In genomic region chr6:108454356-108454755, GRCh38 we compare ENCODE assay signal across 16 cellular contexts.
DNase-seq lines count a peak whose midpoint lies in the region; ATAC-seq, FAIRE-seq and TF ChIP-seq lines count a peak whose summit lies in the region.
"Had no signal": no experiment of that assay in that cellular context is flagged by ENCODE, and none has a peak within 500 bp of the region (broad histone marks: within the 10 kb centered on the region; RNA-seq: fewer than 3 reads in every experiment).

No MANE protein-coding gene starts in this region.

- 87% methylated on average over 2 of the region's 2 CpGs for WGBS in hepatocyte (ENCODE audit: low lambda C conversion rate, missing lambda C conversion rate)
- WGBS in small intestine, 3 donors: 13 to 64% (median 49%) methylated on average over 2 of the region's 2 CpGs

- peaks cover 24% of the 10 kb centered on the region for H3K4me1 ChIP-seq in Loucy (ENCODE audit: insufficient read depth, low read length, poor library complexity, severe bottlenecking)
- H3K4me1 ChIP-seq in hepatocyte (ENCODE audit: insufficient read depth): no peaks in the 10 kb centered on the region
- no peaks in the 10 kb centered on the region for H3K4me1 ChIP-seq in small intestine (ENCODE audit: control insufficient read depth in 2 of 2, insufficient read depth in 1 of 2, low read depth in 1 of 2, low read length in 1 of 2)
- H3K4me1 ChIP-seq: BE2C had no signal

- 0 out of 2 replicates have a peak, but pooled peaks cover 3% of the 10 kb centered on the region for H3K9me3 ChIP-seq in Loucy (ENCODE audit: insufficient read depth, low read depth, low read length)
- no peaks in the 10 kb centered on the region; the same call in none of the 2 replicates for H3K9me3 ChIP-seq in SK-N-MC (ENCODE audit: low read depth, low read length)
- H3K9me3 ChIP-seq in hepatocyte (ENCODE audit: low read depth): no peaks in the 10 kb centered on the region
- H3K9me3 ChIP-seq in small intestine (ENCODE audit: control insufficient read depth, low read depth): no peaks in the 10 kb centered on the region
- H3K9me3 ChIP-seq: BE2C had no signal

- no peak for FAIRE-seq in small intestine (lab: Jason Lieb, UNC)

- H3K27ac ChIP-seq in SK-N-MC (peak overlapping the region; percentile 87), hepatocyte (peak overlapping the region; percentile 50), small intestine (ENCODE audit: low read depth in 1 of 2, low read length in 1 of 2) (no peak overlapping the region)

- no peak for ATAC-seq in GM18520 (IDR thresholded peaks at IDR 0.05; ENCODE audit: unreplicated experiment)
- ATAC-seq: PC-3 had no signal

- H3K9ac ChIP-seq in Loucy (ENCODE audit: low read depth, low read length, poor library complexity, severe bottlenecking) (peak overlapping the region; percentile 42), SK-N-MC (ENCODE audit: insufficient read length) (no peak overlapping the region)

- H4K20me1 ChIP-seq in Loucy (ENCODE audit: insufficient read depth, low read length, poor library complexity, severe bottlenecking) (no peaks in the 10 kb centered on the region), hepatocyte (ENCODE audit: insufficient read depth, poor library complexity, severe bottlenecking) (no peaks in the 10 kb centered on the region)

- H3F3A ChIP-seq in Loucy (ENCODE audit: low read depth): no peaks in the 10 kb centered on the region

- TF ChIP-seq CTCF in Loucy (conservative IDR thresholded peaks at IDR 0.05; ENCODE audit: low read length): no peak
- no peak for TF ChIP-seq CTCF in hepatocyte (IDR thresholded peaks at IDR 0.05; ENCODE audit: poor library complexity)

- H3K9me2 ChIP-seq in Loucy (replicated peaks; ENCODE audit: low read depth, low read length): no peaks in the 10 kb centered on the region
- no peaks in the 10 kb centered on the region for H3K9me2 ChIP-seq in hepatocyte (replicated peaks; ENCODE audit: insufficient read depth)

- peak overlapping the region; percentile 59 for H3K4me2 ChIP-seq in Loucy (ENCODE audit: low read depth, low read length, poor library complexity, severe bottlenecking)
- H3K4me2 ChIP-seq in hepatocyte: no peak overlapping the region

- no peak for DNase-seq in SK-N-MC (ENCODE audit: low read depth, low spot score)
- peak; percentile 46 for DNase-seq in hepatocyte (ENCODE audit: low spot score)
- peak; percentile 86 for DNase-seq in small intestine
- no peak for DNase-seq in cerebellar cortex (ENCODE audit: low spot score)
- no peak for DNase-seq in activated T-cell treated with anti-CD3 and anti-CD28 coated beads, Interleukin-2, amount 50 U/mL, for 48 hours
- DNase-seq: BE2C; CD4-positive, CD25-positive, alpha-beta regulatory T cell; NCI-H1048; NCI-H1417 treated with DMSO at 0.1 percent for 48 hours; NCI-H187; NCI-H446; NCI-H526; PC-3; SHP77 treated with DMSO at 0.1 percent for 48 hours had no signal

- no peaks in the 10 kb centered on the region for H3K27me3 ChIP-seq in Loucy (ENCODE audit: insufficient read depth, low read length, poor library complexity, severe bottlenecking)
- H3K27me3 ChIP-seq in hepatocyte: no peaks in the 10 kb centered on the region
- H3K27me3 ChIP-seq in small intestine (ENCODE audit: control insufficient read depth in 2 of 2, insufficient read depth in 2 of 2, low read length in 2 of 2): no peaks in the 10 kb centered on the region
- H3K27me3 ChIP-seq: BE2C had no signal

- no peaks in the 10 kb centered on the region for H3K79me2 ChIP-seq in Loucy (ENCODE audit: insufficient read depth, low read length)
- peaks cover 5% of the 10 kb centered on the region for H3K79me2 ChIP-seq in hepatocyte

- no peak overlapping the region for H3K4me3 ChIP-seq in Loucy (ENCODE audit: low read length, poor library complexity, severe bottlenecking)
- H3K4me3 ChIP-seq in SK-N-MC: no peak overlapping the region
- no peak overlapping the region for H3K4me3 ChIP-seq in hepatocyte
- H3K4me3 ChIP-seq in small intestine (ENCODE audit: low read depth in 1 of 2, low read length in 2 of 2): no peak overlapping the region

- H3K36me3 ChIP-seq in Loucy (ENCODE audit: insufficient read depth, low read length): no peaks in the 10 kb centered on the region
- H3K36me3 ChIP-seq in SK-N-MC (ENCODE audit: insufficient read depth, low read length): no peaks in the 10 kb centered on the region
- no peaks in the 10 kb centered on the region for H3K36me3 ChIP-seq in hepatocyte (replicated peaks; ENCODE audit: insufficient read depth, low read depth)
- H3K36me3 ChIP-seq in small intestine (ENCODE audit: control insufficient read depth in 2 of 2, insufficient read depth in 2 of 2, low read length in 2 of 2): no peaks in the 10 kb centered on the region
- H3K36me3 ChIP-seq: BE2C had no signal

- H2AFZ ChIP-seq in Loucy (ENCODE audit: low read length) (0 out of 2 replicates have a peak overlapping the region, but pooled peaks have one; percentile 37), hepatocyte (no peak overlapping the region)

Comparison
In these comparisons a context has a peak if more than half of its experiments do, and no peak if none do; other contexts are left out.
1. DNase-seq: peak in hepatocyte (single experiment) and small intestine (single experiment); none in SK-N-MC (single experiment), cerebellar cortex (single experiment) and activated T-cell treated with anti-CD3 and anti-CD28 coated beads, Interleukin-2, amount 50 U/mL, for 48 hours (0 of 2).
2. H3K27ac ChIP-seq: peak in SK-N-MC (single experiment) and hepatocyte (single experiment); none in small intestine (0 of 2).